ENCODE assay signal across 1 cellular context in the genomic region with DNA sequence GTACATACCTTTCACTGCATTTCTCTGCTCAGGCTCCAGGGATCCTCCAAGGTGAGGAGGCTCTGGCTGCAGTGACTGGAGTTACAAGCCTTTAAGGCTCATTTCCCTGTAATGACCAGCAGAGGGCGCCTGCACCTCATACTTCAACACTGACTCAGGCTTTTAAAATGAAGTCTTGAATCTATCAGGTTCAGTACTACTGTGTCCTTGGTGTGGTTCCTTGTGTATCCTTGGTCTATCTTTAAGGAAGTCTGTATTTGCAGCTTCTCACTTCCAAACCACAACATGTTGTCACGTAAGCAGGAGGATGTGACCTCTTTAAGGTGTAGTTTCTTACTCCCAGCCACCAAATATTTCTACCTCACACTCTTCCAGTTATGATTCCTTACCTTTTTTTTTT.
TF ChIP-seq lines count a peak whose summit lies in the region.

No MANE protein-coding gene starts in this region.

TF ChIP-seq in GM12878, 131 proteins besides CTCF, POLR2A, EP300 and RAD21 (continued from another document):
- 0 out of 2 replicates have a peak, but pooled peaks have one; percentile 24 for TF ChIP-seq ZNF207 (IDR thresholded peaks at IDR 0.05; ENCODE audit: borderline replicate concordance)
- 0 out of 2 replicates have a peak, but pooled peaks have one; percentile 31 for TF ChIP-seq FOXM1 (IDR thresholded peaks at IDR 0.05; ENCODE audit: low read depth, low read length)
- TF ChIP-seq IRF3 (IDR thresholded peaks at IDR 0.05): no peak
- TF ChIP-seq, protein P1, sequence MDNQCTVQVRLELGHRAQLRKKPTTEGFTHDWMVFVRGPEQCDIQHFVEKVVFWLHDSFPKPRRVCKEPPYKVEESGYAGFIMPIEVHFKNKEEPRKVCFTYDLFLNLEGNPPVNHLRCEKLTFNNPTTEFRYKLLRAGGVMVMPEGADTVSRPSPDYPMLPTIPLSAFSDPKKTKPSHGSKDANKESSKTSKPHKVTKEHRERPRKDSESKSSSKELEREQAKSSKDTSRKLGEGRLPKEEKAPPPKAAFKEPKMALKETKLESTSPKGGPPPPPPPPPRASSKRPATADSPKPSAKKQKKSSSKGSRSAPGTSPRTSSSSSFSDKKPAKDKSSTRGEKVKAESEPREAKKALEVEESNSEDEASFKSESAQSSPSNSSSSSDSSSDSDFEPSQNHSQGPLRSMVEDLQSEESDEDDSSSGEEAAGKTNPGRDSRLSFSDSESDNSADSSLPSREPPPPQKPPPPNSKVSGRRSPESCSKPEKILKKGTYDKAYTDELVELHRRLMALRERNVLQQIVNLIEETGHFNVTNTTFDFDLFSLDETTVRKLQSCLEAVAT (IDR thresholded peaks at IDR 0.05): no peak
- no peak for TF ChIP-seq POLR2AphosphoS5 (IDR thresholded peaks at IDR 0.05; ENCODE audit: low read length)
- TF ChIP-seq SUZ12 (IDR thresholded peaks at IDR 0.05; ENCODE audit: unreplicated experiment): no peak
- no peak for TF ChIP-seq TAF1 (IDR thresholded peaks at IDR 0.05; ENCODE audit: borderline replicate concordance, low read depth, low read length)
- no peak for TF ChIP-seq TBL1XR1 (IDR thresholded peaks at IDR 0.05; ENCODE audit: low read depth, low read length)
- TF ChIP-seq SIN3A (IDR thresholded peaks at IDR 0.05; ENCODE audit: low read depth, low read length): no peak
- no peak for TF ChIP-seq ZZZ3 (IDR thresholded peaks at IDR 0.05; ENCODE audit: control insufficient read depth, insufficient read length, low read depth)
- TF ChIP-seq NKRF (conservative IDR thresholded peaks at IDR 0.05): no peak
- TF ChIP-seq HDGF (IDR thresholded peaks at IDR 0.05): no peak
- no peak for TF ChIP-seq NFIC (IDR thresholded peaks at IDR 0.05; ENCODE audit: low read depth, low read length)
- TF ChIP-seq E2F4 (IDR thresholded peaks at IDR 0.05; ENCODE audit: low read depth, low read length): no peak
- TF ChIP-seq SIX5 (IDR thresholded peaks at IDR 0.05; ENCODE audit: low read depth, low read length, severe bottlenecking): no peak
- TF ChIP-seq, protein P2, sequence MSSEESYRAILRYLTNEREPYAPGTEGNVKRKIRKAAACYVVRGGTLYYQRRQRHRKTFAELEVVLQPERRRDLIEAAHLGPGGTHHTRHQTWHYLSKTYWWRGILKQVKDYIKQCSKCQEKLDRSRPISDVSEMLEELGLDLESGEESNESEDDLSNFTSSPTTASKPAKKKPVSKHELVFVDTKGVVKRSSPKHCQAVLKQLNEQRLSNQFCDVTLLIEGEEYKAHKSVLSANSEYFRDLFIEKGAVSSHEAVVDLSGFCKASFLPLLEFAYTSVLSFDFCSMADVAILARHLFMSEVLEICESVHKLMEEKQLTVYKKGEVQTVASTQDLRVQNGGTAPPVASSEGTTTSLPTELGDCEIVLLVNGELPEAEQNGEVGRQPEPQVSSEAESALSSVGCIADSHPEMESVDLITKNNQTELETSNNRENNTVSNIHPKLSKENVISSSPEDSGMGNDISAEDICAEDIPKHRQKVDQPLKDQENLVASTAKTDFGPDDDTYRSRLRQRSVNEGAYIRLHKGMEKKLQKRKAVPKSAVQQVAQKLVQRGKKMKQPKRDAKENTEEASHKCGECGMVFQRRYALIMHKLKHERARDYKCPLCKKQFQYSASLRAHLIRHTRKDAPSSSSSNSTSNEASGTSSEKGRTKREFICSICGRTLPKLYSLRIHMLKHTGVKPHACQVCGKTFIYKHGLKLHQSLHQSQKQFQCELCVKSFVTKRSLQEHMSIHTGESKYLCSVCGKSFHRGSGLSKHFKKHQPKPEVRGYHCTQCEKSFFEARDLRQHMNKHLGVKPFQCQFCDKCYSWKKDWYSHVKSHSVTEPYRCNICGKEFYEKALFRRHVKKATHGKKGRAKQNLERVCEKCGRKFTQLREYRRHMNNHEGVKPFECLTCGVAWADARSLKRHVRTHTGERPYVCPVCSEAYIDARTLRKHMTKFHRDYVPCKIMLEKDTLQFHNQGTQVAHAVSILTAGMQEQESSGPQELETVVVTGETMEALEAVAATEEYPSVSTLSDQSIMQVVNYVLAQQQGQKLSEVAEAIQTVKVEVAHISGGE (CRISPR knock-in tag; IDR thresholded peaks at IDR 0.05): no peak
- no peak for TF ChIP-seq POLR2AphosphoS2 (IDR thresholded peaks at IDR 0.05; ENCODE audit: low read depth, low read length)
- no peak for TF ChIP-seq EED (IDR thresholded peaks at IDR 0.05; ENCODE audit: low read depth)
- TF ChIP-seq SP1 (IDR thresholded peaks at IDR 0.05; ENCODE audit: low read depth, low read length): no peak
- TF ChIP-seq, protein P3, sequence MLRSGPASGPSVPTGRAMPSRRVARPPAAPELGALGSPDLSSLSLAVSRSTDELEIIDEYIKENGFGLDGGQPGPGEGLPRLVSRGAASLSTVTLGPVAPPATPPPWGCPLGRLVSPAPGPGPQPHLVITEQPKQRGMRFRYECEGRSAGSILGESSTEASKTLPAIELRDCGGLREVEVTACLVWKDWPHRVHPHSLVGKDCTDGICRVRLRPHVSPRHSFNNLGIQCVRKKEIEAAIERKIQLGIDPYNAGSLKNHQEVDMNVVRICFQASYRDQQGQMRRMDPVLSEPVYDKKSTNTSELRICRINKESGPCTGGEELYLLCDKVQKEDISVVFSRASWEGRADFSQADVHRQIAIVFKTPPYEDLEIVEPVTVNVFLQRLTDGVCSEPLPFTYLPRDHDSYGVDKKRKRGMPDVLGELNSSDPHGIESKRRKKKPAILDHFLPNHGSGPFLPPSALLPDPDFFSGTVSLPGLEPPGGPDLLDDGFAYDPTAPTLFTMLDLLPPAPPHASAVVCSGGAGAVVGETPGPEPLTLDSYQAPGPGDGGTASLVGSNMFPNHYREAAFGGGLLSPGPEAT (IDR thresholded peaks at IDR 0.05; ENCODE audit: low read depth): 0 out of 2 replicates have a peak, but pooled peaks have one; percentile 28
- no peak for TF ChIP-seq E2F8 (IDR thresholded peaks at IDR 0.05; ENCODE audit: low read depth, partially characterized antibody)
- TF ChIP-seq RAD51 (IDR thresholded peaks at IDR 0.05): no peak
